Comparison of ENCODE assay signal across 32 cellular contexts in the genomic region with DNA sequence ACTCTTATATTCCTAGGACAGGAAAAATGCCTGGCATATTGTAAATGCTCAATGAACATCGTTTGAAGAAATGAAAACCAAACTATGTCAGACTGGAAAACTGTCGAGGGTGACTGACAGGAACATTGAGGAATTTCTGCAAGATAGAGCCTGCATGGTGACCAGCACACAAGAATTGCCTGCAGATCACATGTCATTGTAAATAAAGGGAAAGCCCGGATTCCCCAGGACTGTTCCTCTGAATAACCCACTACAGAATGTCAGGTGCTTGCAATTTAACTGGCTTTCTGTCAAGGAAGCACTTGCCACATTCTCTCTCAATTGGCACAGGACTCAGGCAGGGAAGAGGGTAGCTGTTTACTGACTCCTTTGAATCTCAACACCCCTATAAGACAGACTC.
"Had no signal": no experiment of that assay in that cellular context is flagged by ENCODE, and none has a peak within 500 bp of the region (broad histone marks: within the 10 kb centered on the region; RNA-seq: fewer than 3 reads in every experiment).

No MANE protein-coding gene starts in this region.

- H3K36me3 ChIP-seq: adrenal gland, cardiac muscle cell, colonic mucosa, esophagus muscularis mucosa, gastrocnemius medialis, heart right ventricle, WERI-Rb-1 had no signal

- H3K4me3 ChIP-seq: adrenal gland, body of pancreas, cardiac muscle cell, colonic mucosa, dorsolateral prefrontal cortex, esophagus muscularis mucosa, gastrocnemius medialis, heart right ventricle, hepatocyte had no signal

- H3K4me2 ChIP-seq: hepatocyte had no signal

- H3K27me3 ChIP-seq: adrenal gland, body of pancreas, cardiac muscle cell, colonic mucosa, dorsolateral prefrontal cortex, esophagus muscularis mucosa, foreskin keratinocyte, gastrocnemius medialis, heart right ventricle, hepatocyte had no signal

- H2AFZ ChIP-seq: hepatocyte had no signal

- H3K4me1 ChIP-seq: adrenal gland, body of pancreas, colonic mucosa, esophagus muscularis mucosa, foreskin keratinocyte, gastrocnemius medialis, heart right ventricle had no signal

- H3K79me2 ChIP-seq: hepatocyte had no signal

- DNase-seq: activated B cell treated with CpG ODN at 0.5 μM for 24 hours; activated CD4-positive, alpha-beta T cell treated with anti-CD3 and anti-CD28 coated beads for 48 hours; activated CD4-positive, alpha-beta T cell treated with anti-CD3 and anti-CD28 coated beads, Interleukin-2, amount 50 U/mL, for 1 hour; activated CD4-positive, alpha-beta T cell treated with anti-CD3 and anti-CD28 coated beads, Interleukin-2, amount 50 U/mL, for 48 hours; activated CD8-positive, alpha-beta memory T cell treated with anti-CD3 and anti-CD28 coated beads for 24 hours; activated CD8-positive, alpha-beta T cell treated with anti-CD3 and anti-CD28 coated beads for 36 hours; activated effector memory CD4-positive, alpha-beta T cell treated with anti-CD3 and anti-CD28 coated beads, Interleukin-2, amount 50 U/mL, for 16 hours; activated naive CD4-positive, alpha-beta T cell treated with anti-CD3 and anti-CD28 coated beads for 36 hours; activated naive CD8-positive, alpha-beta T cell treated with anti-CD3 and anti-CD28 coated beads for 36 hours; activated naive CD8-positive, alpha-beta T cell treated with anti-CD3 and anti-CD28 coated beads, Interleukin-2, amount 50 U/mL, for 24 hours; activated T-cell treated with anti-CD3 and anti-CD28 coated beads, Interleukin-2, amount 50 U/mL, for 4 hours; adrenal gland; amygdala; aorta; body of pancreas; central memory CD4-positive, alpha-beta T cell; cerebellar nuclear complex; colonic mucosa; dorsolateral prefrontal cortex; effector memory CD4-positive, alpha-beta T cell; endodermal cell; erythroblast; gastrocnemius medialis; heart right ventricle; T-helper 17 cell; T1000; WERI-Rb-1 had no signal

- H3K9me3 ChIP-seq: adrenal gland, body of pancreas, colonic mucosa, esophagus muscularis mucosa, gastrocnemius medialis, heart right ventricle had no signal

- ATAC-seq: activated CD4-positive, CD25-positive, alpha-beta regulatory T cell treated with anti-CD3 and anti-CD28 coated beads, Interleukin-2, amount 50 U/mL, for 24 hours; activated CD8-positive, alpha-beta T cell treated with anti-CD3 and anti-CD28 coated beads for 36 hours; activated naive CD8-positive, alpha-beta T cell treated with anti-CD3 and anti-CD28 coated beads, Interleukin-2, amount 50 U/mL, for 24 hours; activated T-cell treated with anti-CD3 and anti-CD28 coated beads, Interleukin-2, amount 50 U/mL, for 4 hours; body of pancreas; foreskin keratinocyte; gastrocnemius medialis; heart right ventricle; T-helper 17 cell had no signal

- H3K27ac ChIP-seq: adrenal gland, body of pancreas, cardiac muscle cell, colonic mucosa, dorsolateral prefrontal cortex, esophagus muscularis mucosa, foreskin keratinocyte, gastrocnemius medialis, heart right ventricle, hepatocyte, WERI-Rb-1 had no signal
